Comparison of ENCODE assay signal across 20 cellular contexts in the genomic region with DNA sequence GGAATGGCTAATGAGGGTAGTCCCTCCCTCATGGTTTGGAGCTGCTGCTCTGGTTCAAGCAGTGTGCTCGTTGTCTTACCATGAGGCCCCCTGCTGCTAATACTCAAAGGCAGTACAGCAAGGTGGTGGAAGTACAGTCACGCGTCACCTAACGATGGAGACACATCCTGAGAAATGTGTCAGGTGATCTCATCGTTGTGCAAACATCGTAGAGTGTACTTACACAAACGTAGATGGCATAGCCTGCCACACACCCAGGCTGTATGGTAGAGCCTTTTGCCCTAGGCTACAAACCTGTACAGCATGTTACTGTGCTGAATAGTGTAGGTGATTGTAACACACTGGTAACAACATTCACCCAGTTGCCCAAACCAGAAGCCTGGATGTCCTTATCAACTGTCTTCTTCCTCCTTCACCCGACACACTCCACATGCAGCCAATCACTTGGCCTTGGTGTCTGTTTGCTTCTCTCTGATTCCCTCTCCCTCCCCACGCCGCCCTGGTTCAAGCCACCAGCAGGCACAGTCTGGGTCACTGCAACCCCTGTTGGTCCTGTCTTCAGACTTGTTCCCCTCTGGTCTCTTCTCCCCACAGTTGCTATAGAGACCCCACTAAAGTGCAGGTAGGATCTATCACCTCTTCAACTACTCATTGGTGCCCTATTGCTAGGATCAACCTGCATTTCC. TPM values are rescaled to one million over a fixed set of nuclear protein-coding genes. Genes with fewer than 3 reads are reported as not detected.
A peak's percentile ranks its signal among the peaks of the same experiment; 100 is the strongest.
DNase-seq lines count a peak whose midpoint lies in the region; ATAC-seq and TF ChIP-seq lines count a peak whose summit lies in the region.
"Had no signal": no experiment of that assay in that cellular context is flagged by ENCODE, and none has a peak within 500 bp of the region (broad histone marks: within the 10 kb centered on the region; RNA-seq: fewer than 3 reads in every experiment).

No MANE protein-coding gene starts in this region.

- no peak overlapping the region for H3K4me3 ChIP-seq in HEK293 (ENCODE audit: low read depth, low read length)
- H3K4me3 ChIP-seq: SJSA1 had no signal

- ATAC-seq in esophagus mucosa = peak; percentile 28
- no peak for ATAC-seq in GM21723 (IDR thresholded peaks at IDR 0.05; ENCODE audit: unreplicated experiment)
- ATAC-seq in SK-N-SH treated with all-trans-retinoic acid at 6 μM for 48 hours = no peak
- ATAC-seq in GM18502 (IDR thresholded peaks at IDR 0.05; ENCODE audit: poor library complexity, unreplicated experiment) = no peak
- ATAC-seq: activated CD4-positive, CD25-positive, alpha-beta regulatory T cell treated with anti-CD3 and anti-CD28 coated beads, Interleukin-2, amount 50 U/mL, for 24 hours had no signal

- CTCF ChIA-PET in HEK293 (lab: Yijun Ruan, JAX) = interaction anchor here (0.6 to 3.1 kb wide), 6 partner anchors 8 to 200 kb away, joined by 3 to 18 read pairs (median 4); no protein-coding TSS in a partner anchor
- CTCF ChIA-PET in activated naive CD4-positive, alpha-beta T cell treated with anti-CD3 and anti-CD28 coated beads for 36 hours (lab: Charles Lee) = interaction anchor here (2.2 to 6.4 kb wide), 3 partner anchors 89 to 171 kb away, joined by 10 to 44 read pairs (median 14); no protein-coding TSS in a partner anchor

- no peaks in the 10 kb centered on the region for H3K9me3 Mint-ChIP-seq in activated naive CD4-positive, alpha-beta T cell treated with anti-CD3 and anti-CD28 coated beads for 36 hours
- H3K9me3 Mint-ChIP-seq: HFFc6; nephron progenitor cell; T-helper 2 cell treated with Interferon-gamma antibody and Interleukin-4, amounts not matched to agents 5 μg/mL and 100 μg/mL, for 36 hours had no signal

- no peak overlapping the region for H3K4me3 Mint-ChIP-seq in activated naive CD4-positive, alpha-beta T cell treated with anti-CD3 and anti-CD28 coated beads for 36 hours
- H3K4me3 Mint-ChIP-seq: HFFc6; nephron progenitor cell; T-helper 2 cell treated with Interferon-gamma antibody and Interleukin-4, amounts not matched to agents 5 μg/mL and 100 μg/mL, for 36 hours had no signal

- no peak overlapping the region for H3K27ac ChIP-seq in HEK293 (ENCODE audit: extremely low read depth, low read depth, low read length)
- H3K27ac ChIP-seq: SJSA1 had no signal

- H3K27ac Mint-ChIP-seq in activated naive CD4-positive, alpha-beta T cell treated with anti-CD3 and anti-CD28 coated beads for 36 hours = no peak overlapping the region
- H3K27ac Mint-ChIP-seq: HFFc6; nephron progenitor cell; T-helper 2 cell treated with Interferon-gamma antibody and Interleukin-4, amounts not matched to agents 5 μg/mL and 100 μg/mL, for 36 hours had no signal

- POLR2A ChIA-PET in HEK293 (lab: Yijun Ruan, JAX) = no interaction called here

- no peaks in the 10 kb centered on the region for H3K36me3 Mint-ChIP-seq in activated naive CD4-positive, alpha-beta T cell treated with anti-CD3 and anti-CD28 coated beads for 36 hours (ENCODE audit: low read depth)

- H3K36me3 ChIP-seq in HEK293 (ENCODE audit: control insufficient read depth in 2 of 2, insufficient read depth in 1 of 2, low read length in 2 of 2) = no peaks in the 10 kb centered on the region
- H3K36me3 ChIP-seq: SJSA1 had no signal

- peaks cover 15% of the 10 kb centered on the region for H3K27me3 Mint-ChIP-seq in activated naive CD4-positive, alpha-beta T cell treated with anti-CD3 and anti-CD28 coated beads for 36 hours (ENCODE audit: low read depth)

- no peaks in the 10 kb centered on the region for H3K4me1 ChIP-seq in HEK293 (ENCODE audit: control insufficient read depth, insufficient read depth, low read length)
- H3K4me1 ChIP-seq: SJSA1 had no signal

- no peaks in the 10 kb centered on the region for H3K9me3 ChIP-seq in HEK293 (ENCODE audit: control insufficient read depth, insufficient read depth, low read depth, low read length)
- H3K9me3 ChIP-seq: SJSA1 had no signal

- intact Hi-C loops in activated naive CD4-positive, alpha-beta T cell treated with anti-CD3 and anti-CD28 coated beads for 36 hours (cut with micrococcal nuclease) = no loop called here

- DNase-seq in COLO668 (lab: John Stamatoyannopoulos, UW; ENCODE audit: unreplicated experiment) = peak; percentile 88
- DNase-seq in NCI-H69 (lab: John Stamatoyannopoulos, UW) = peak; percentile 92
- no peak for DNase-seq in activated naive CD4-positive, alpha-beta T cell treated with anti-CD3 and anti-CD28 coated beads for 36 hours
- DNase-seq: activated gamma-delta T cell; HFFc6; hippocampal formation; KBM-7; NCI-H446 treated with DMSO at 0.1 percent for 48 hours; nephron progenitor cell; OCI-M1; stimulated activated CD4-positive, alpha-beta T cell treated with anti-CD3 and anti-CD28 coated beads, Interleukin-4, amount 100 ng/mL, for 4 hours; substantia nigra had no signal

- H3K4me1 Mint-ChIP-seq in activated naive CD4-positive, alpha-beta T cell treated with anti-CD3 and anti-CD28 coated beads for 36 hours (ENCODE audit: low read depth) = peaks cover 9% of the 10 kb centered on the region
- H3K4me1 Mint-ChIP-seq: nephron progenitor cell had no signal

- no peak for TF ChIP-seq CTCF in HEK293 (tag by site-specific recombination; IDR thresholded peaks at IDR 0.05)

TF ChIP-seq in HEK293, 187 proteins besides CTCF, POLR2A, EP300 and RAD21 (continues in another document):
- TF ChIP-seq, protein P1, sequence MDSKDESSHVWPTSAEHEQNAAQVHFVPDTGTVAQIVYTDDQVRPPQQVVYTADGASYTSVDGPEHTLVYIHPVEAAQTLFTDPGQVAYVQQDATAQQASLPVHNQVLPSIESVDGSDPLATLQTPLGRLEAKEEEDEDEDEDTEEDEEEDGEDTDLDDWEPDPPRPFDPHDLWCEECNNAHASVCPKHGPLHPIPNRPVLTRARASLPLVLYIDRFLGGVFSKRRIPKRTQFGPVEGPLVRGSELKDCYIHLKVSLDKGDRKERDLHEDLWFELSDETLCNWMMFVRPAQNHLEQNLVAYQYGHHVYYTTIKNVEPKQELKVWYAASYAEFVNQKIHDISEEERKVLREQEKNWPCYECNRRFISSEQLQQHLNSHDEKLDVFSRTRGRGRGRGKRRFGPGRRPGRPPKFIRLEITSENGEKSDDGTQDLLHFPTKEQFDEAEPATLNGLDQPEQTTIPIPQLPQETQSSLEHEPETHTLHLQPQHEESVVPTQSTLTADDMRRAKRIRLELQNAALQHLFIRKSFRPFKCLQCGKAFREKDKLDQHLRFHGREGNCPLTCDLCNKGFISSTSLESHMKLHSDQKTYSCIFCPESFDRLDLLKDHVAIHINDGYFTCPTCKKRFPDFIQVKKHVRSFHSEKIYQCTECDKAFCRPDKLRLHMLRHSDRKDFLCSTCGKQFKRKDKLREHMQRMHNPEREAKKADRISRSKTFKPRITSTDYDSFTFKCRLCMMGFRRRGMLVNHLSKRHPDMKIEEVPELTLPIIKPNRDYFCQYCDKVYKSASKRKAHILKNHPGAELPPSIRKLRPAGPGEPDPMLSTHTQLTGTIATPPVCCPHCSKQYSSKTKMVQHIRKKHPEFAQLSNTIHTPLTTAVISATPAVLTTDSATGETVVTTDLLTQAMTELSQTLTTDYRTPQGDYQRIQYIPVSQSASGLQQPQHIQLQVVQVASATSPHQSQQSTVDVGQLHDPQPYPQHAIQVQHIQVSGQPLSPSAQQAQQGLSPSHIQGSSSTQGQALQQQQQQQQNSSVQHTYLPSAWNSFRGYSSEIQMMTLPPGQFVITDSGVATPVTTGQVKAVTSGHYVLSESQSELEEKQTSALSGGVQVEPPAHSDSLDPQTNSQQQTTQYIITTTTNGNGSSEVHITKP (tag by site-specific recombination; IDR thresholded peaks at IDR 0.05) = peak; percentile 43
- TF ChIP-seq ZNF600 (tag by site-specific recombination; IDR thresholded peaks at IDR 0.05) = peak; percentile 65; the same call in 1 of the 2 replicates
- TF ChIP-seq ZNF629 (tag by site-specific recombination; IDR thresholded peaks at IDR 0.05) = peak; percentile 29; the same call in 1 of the 2 replicates
- TF ChIP-seq GLIS1 (tag by site-specific recombination; IDR thresholded peaks at IDR 0.05) = peak; percentile 37; the same call in 1 of the 2 replicates
- 0 out of 2 replicates have a peak, but pooled peaks have one; percentile 14 for TF ChIP-seq ZBTB21 (tag by site-specific recombination; IDR thresholded peaks at IDR 0.05)

TF ChIP-seq in SK-N-SH treated with all-trans-retinoic acid at 6 μM for 48 hours, 23 proteins besides CTCF, POLR2A, EP300 and RAD21 (continues in another document):
- TF ChIP-seq CSDC2 (CRISPR knock-in tag; IDR thresholded peaks at IDR 0.05) (no peak), GLIS3 (CRISPR knock-in tag; IDR thresholded peaks at IDR 0.05) (no peak), ZFP30 (CRISPR knock-in tag; IDR thresholded peaks at IDR 0.05) (no peak), ZNF70 (CRISPR knock-in tag; IDR thresholded peaks at IDR 0.05) (no peak), PPARA (CRISPR knock-in tag; IDR thresholded peaks at IDR 0.05; ENCODE audit: borderline replicate concordance) (no peak), ZFP3 (CRISPR knock-in tag; IDR thresholded peaks at IDR 0.05) (no peak)
- TF ChIP-seq, protein P2, sequence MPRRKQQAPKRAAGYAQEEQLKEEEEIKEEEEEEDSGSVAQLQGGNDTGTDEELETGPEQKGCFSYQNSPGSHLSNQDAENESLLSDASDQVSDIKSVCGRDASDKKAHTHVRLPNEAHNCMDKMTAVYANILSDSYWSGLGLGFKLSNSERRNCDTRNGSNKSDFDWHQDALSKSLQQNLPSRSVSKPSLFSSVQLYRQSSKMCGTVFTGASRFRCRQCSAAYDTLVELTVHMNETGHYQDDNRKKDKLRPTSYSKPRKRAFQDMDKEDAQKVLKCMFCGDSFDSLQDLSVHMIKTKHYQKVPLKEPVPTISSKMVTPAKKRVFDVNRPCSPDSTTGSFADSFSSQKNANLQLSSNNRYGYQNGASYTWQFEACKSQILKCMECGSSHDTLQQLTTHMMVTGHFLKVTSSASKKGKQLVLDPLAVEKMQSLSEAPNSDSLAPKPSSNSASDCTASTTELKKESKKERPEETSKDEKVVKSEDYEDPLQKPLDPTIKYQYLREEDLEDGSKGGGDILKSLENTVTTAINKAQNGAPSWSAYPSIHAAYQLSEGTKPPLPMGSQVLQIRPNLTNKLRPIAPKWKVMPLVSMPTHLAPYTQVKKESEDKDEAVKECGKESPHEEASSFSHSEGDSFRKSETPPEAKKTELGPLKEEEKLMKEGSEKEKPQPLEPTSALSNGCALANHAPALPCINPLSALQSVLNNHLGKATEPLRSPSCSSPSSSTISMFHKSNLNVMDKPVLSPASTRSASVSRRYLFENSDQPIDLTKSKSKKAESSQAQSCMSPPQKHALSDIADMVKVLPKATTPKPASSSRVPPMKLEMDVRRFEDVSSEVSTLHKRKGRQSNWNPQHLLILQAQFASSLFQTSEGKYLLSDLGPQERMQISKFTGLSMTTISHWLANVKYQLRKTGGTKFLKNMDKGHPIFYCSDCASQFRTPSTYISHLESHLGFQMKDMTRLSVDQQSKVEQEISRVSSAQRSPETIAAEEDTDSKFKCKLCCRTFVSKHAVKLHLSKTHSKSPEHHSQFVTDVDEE (CRISPR knock-in tag; IDR thresholded peaks at IDR 0.05) = no peak

RNA-seq across cellular contexts. Expression of gene KCNA2, which starts 6.0 kb away (rescaled TPM):
- 1.2 TPM for total RNA-seq in esophagus mucosa
- under 1 TPM; 0.19 to 0.64 TPM for total RNA-seq in activated naive CD4-positive, alpha-beta T cell treated with anti-CD3 and anti-CD28 coated beads for 36 hours
- total RNA-seq: HFFc6, SJSA1 had no signal
